ENCODE assay signal across 9 cellular contexts in the genomic region with DNA sequence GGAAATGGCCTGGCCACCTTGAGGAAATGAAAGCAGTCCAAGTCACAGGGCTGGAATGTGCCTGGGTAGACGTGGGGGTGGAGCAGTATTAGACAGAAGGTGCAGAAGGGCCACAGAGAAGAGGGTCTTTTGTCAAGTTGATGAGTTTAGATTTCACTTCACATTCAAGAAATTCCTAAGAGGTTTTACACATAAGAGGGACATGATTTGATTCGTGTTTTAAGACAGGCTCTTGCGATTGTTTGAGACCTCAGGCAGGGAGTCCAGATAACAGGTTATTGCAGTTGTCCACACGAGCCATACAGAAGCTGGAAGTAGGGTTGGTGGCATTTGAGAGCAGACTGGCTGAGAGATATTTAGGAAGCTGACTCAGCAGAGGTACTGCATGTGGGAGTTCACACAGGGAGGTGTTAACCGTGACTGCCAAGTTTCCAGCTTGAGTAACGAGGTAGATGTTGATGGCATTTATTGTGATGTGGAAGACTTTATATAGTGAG.
A peak's percentile ranks its signal among the peaks of the same experiment; 100 is the strongest.
DNase-seq lines count a peak whose midpoint lies in the region; ATAC-seq and TF ChIP-seq lines count a peak whose summit lies in the region.
"Had no signal": no experiment of that assay in that cellular context is flagged by ENCODE, and none has a peak within 500 bp of the region (broad histone marks: within the 10 kb centered on the region; RNA-seq: fewer than 3 reads in every experiment).

No MANE protein-coding gene starts in this region.

- H3K4me3 ChIP-seq in Panc1 (ENCODE audit: low read depth in 2 of 2, low read length in 2 of 2) (no peak overlapping the region), H7 (ENCODE audit: insufficient read depth, low read depth, low read length) (no peak overlapping the region)

- no peaks in the 10 kb centered on the region for H3K36me3 ChIP-seq in Panc1 (ENCODE audit: control insufficient read depth, insufficient read depth, low read length)
- H3K36me3 ChIP-seq in H7 (replicated peaks; ENCODE audit: control insufficient read depth, insufficient read depth, low read length): no peaks in the 10 kb centered on the region
- H3K36me3 ChIP-seq: BE2C had no signal

- POLR2A ChIA-PET in Panc1 (lab: Charles Lee): no interaction called here

- intact Hi-C loops in Panc1 (cut with micrococcal nuclease; ENCODE audit: unreplicated experiment): no loop called here
- intact Hi-C loops in left ventricle myocardium superior (cut with micrococcal nuclease): no loop called here

- in situ Hi-C loops in Panc1 (cut with HindIII; ENCODE audit: low pct_unique_long_range_greater_than_20kb, low sequenced_read_pairs): no loop called here

- CTCF ChIA-PET in Panc1 (lab: Charles Lee): interaction anchor here (0.6 to 1.0 kb wide), 2 partner anchors 249 to 318 kb away, joined by 3 read pairs; no protein-coding TSS in a partner anchor

- no TSS peak for BruUV-seq in Panc1 (replicated peaks; lab: Mats Ljungman, UMichigan)

- no peaks in the 10 kb centered on the region for H3K4me1 ChIP-seq in Panc1 (ENCODE audit: control insufficient read depth, insufficient read depth, low read length)
- H3K4me1 ChIP-seq: BE2C had no signal

- DNase-seq in activated gamma-delta T cell treated with Interleukin-2 at 50 U/mL for 16 hours: peak; percentile 13
- DNase-seq in activated gamma-delta T cell (lab: John Stamatoyannopoulos, UW): no peak
- DNase-seq in Panc1 (ENCODE audit: low read depth, low spot score): no peak
- DNase-seq in left ventricle myocardium superior: no peak
- peak; percentile 6 for DNase-seq in stimulated activated CD8-positive, alpha-beta memory T cell treated with anti-CD3 and anti-CD28 coated beads, Interleukin-12 subunit alpha, Interleukin-12 subunit beta, amount 100 ng/mL, for 1 hour (ENCODE audit: low read depth)
- DNase-seq in H7: no peak
- no peak for DNase-seq in NCI-H2107 (lab: John Stamatoyannopoulos, UW)
- DNase-seq: BE2C had no signal

- no peak for TF ChIP-seq CTCF in Panc1 (IDR thresholded peaks at IDR 0.05)

- ATAC-seq in Panc1 (peak; percentile 51), left ventricle myocardium superior (peak; percentile 78), GM18520 (IDR thresholded peaks at IDR 0.05; ENCODE audit: unreplicated experiment) (no peak)

- H3K27me3 ChIP-seq in Panc1 (ENCODE audit: control insufficient read depth, insufficient read depth, low read length) (peaks cover 3% of the 10 kb centered on the region; the same call in 1 of the 2 replicates), H7 (ENCODE audit: control insufficient read depth, insufficient read depth, low read length) (no peaks in the 10 kb centered on the region)
- H3K27me3 ChIP-seq: BE2C had no signal

- no peaks in the 10 kb centered on the region for H3K9me3 ChIP-seq in Panc1 (ENCODE audit: control insufficient read depth, insufficient read depth, low read depth, low read length)
- H3K9me3 ChIP-seq: BE2C had no signal

- H3K27ac ChIP-seq in Panc1 (ENCODE audit: low read length): no peak overlapping the region

Comparison
In these comparisons a context has a peak if more than half of its experiments do, and no peak if none do; other contexts are left out.
1. DNase-seq: peak in activated gamma-delta T cell treated with Interleukin-2 at 50 U/mL for 16 hours (single experiment) and stimulated activated CD8-positive, alpha-beta memory T cell treated with anti-CD3 and anti-CD28 coated beads, Interleukin-12 subunit alpha, Interleukin-12 subunit beta, amount 100 ng/mL, for 1 hour (single experiment); none in activated gamma-delta T cell (single experiment), Panc1 (single experiment), left ventricle myocardium superior (single experiment), H7 (single experiment) and NCI-H2107 (single experiment).